8 cellular contexts compared by ENCODE assay signal in the genomic region with DNA sequence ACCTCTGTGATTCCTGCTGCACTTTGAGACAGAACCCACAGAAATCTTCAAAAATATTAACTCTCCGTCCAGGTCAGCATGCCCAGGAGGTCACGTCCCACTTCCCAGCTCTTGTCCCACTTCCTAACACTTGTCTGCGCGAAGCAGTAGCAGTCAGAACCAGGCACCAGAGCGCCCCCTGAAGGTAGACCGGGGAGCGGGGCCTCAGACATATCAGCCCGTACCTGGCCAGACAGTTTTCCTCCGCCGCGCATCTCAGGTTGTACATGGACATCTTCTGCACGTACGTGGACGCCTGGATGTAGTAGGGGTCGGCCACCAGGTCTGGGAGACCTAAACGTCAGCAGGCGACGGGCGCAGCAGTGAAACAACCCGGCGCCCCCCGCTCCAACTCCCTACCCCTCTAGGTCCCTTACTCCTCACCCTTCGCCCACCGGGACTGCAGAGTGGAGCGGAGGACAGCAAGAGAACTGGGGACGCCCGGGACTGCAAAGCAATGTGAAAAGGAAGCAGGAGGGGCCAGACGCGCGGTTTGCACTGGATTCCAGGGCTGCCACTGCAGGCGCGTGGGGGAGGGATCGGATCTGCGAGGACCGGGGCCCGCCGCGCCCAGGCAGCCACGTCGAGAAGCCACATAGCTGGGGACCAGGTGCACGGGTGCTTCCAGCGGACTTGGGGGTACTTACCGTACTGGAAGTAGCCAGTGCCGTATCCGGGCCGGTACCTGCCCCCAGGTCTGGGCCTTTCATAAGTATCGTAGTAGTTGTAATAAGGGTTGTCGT. TPM values are rescaled to one million over a fixed set of nuclear protein-coding genes. Genes with fewer than 3 reads are reported as not detected.
DNase-seq lines count a peak whose midpoint lies in the region; ATAC-seq and TF ChIP-seq lines count a peak whose summit lies in the region.

No MANE protein-coding gene starts in this region.

- H2BK120ac ChIP-seq in trophoblast cell (ENCODE audit: insufficient read depth, low read length, poor library complexity): peak overlapping the region; percentile 3

- no peak overlapping the region for H4K8ac ChIP-seq in trophoblast cell (ENCODE audit: low read depth, low read length)

- TF ChIP-seq CTCF in GM12865 (IDR thresholded peaks at IDR 0.05; ENCODE audit: insufficient read depth, low read depth, low read length, missing control alignments) (peak; percentile 71), OCI-LY3 (IDR thresholded peaks at IDR 0.05; ENCODE audit: low read depth, low read length) (0 out of 2 replicates have a peak, but pooled peaks have one; percentile 11), right atrium auricular region (IDR thresholded peaks at IDR 0.05) (peak; percentile 33 to 74)

- H2AK5ac ChIP-seq in trophoblast cell (ENCODE audit: low read length): no peak overlapping the region

- no peak overlapping the region for H3K18ac ChIP-seq in trophoblast cell (ENCODE audit: low read length)

- peak; percentile 44 for ATAC-seq in HG03342 (IDR thresholded peaks at IDR 0.05; ENCODE audit: unreplicated experiment)

- H3K9ac ChIP-seq in OCI-LY3 (ENCODE audit: low read length) (no peak overlapping the region), trophoblast cell (ENCODE audit: low read length) (peak overlapping the region; percentile 13)

- no CpG with 5 or more reads among the region's 48 CpGs for WGBS in trophoblast cell (ENCODE audit: extremely low coverage, insufficient coverage, insufficient read length)

- H2AFZ ChIP-seq in OCI-LY3 (ENCODE audit: low read depth, low read length): no peak overlapping the region
- H2AFZ ChIP-seq in trophoblast cell (ENCODE audit: insufficient read depth, low read length, poor library complexity): peak overlapping the region; percentile 28

- H3K27me3 ChIP-seq in OCI-LY3 (ENCODE audit: low read depth, low read length): no peaks in the 10 kb centered on the region
- no peaks in the 10 kb centered on the region for H3K27me3 ChIP-seq in right atrium auricular region
- H3K27me3 ChIP-seq in trophoblast cell (ENCODE audit: insufficient read depth, low read length): no peaks in the 10 kb centered on the region

- peak overlapping the region; percentile 43 for H3K4me3 ChIP-seq in GM12865 (ENCODE audit: low read depth, low read length)
- H3K4me3 ChIP-seq in OCI-LY3 (ENCODE audit: low read length): no peak overlapping the region
- peak overlapping the region; percentile 48 to 58 for H3K4me3 ChIP-seq in right atrium auricular region
- peak overlapping the region; percentile 71 for H3K4me3 ChIP-seq in trophoblast cell (ENCODE audit: low read depth, low read length)

- no peaks in the 10 kb centered on the region for H4K20me1 ChIP-seq in OCI-LY3 (ENCODE audit: insufficient read depth, low read length)

- H2BK5ac ChIP-seq in trophoblast cell (ENCODE audit: low read depth, low read length, poor library complexity): no peak overlapping the region

- H3K9me3 ChIP-seq in OCI-LY3 (ENCODE audit: insufficient read depth, low read length) (no peaks in the 10 kb centered on the region), right atrium auricular region (no peaks in the 10 kb centered on the region), trophoblast cell (ENCODE audit: insufficient read depth, low read depth, low read length) (no peaks in the 10 kb centered on the region)

- H3K4ac ChIP-seq in trophoblast cell (ENCODE audit: low read depth, low read length): no peak overlapping the region

- H4K91ac ChIP-seq in trophoblast cell (ENCODE audit: low read depth, low read length): peak overlapping the region; percentile 41

- H3K36me3 ChIP-seq in OCI-LY3 (replicated peaks; ENCODE audit: low read depth, low read length) (no peaks in the 10 kb centered on the region), right atrium auricular region (no peaks in the 10 kb centered on the region), trophoblast cell (ENCODE audit: control insufficient read depth in 1 of 2, insufficient read depth in 2 of 2, low read length in 2 of 2) (peaks cover 0 to 2% of the 10 kb centered on the region in 2 experiments)

- no peak overlapping the region for H4K12ac ChIP-seq in trophoblast cell (ENCODE audit: low read depth, low read length)

- no peak overlapping the region for H3K27ac ChIP-seq in OCI-LY3 (ENCODE audit: low read length)
- peak overlapping the region; percentile 64 to 77 for H3K27ac ChIP-seq in right atrium auricular region
- H3K27ac ChIP-seq in trophoblast cell (ENCODE audit: low read depth, low read length): peak overlapping the region; percentile 9

- H3K79me1 ChIP-seq in trophoblast cell (ENCODE audit: low read length): peaks cover 4% of the 10 kb centered on the region

- H3K14ac ChIP-seq in trophoblast cell (ENCODE audit: low read length): peak overlapping the region; percentile 11

- H3K4me2 ChIP-seq in OCI-LY3 (ENCODE audit: low read length) (no peak overlapping the region), trophoblast cell (ENCODE audit: low read length) (peak overlapping the region; percentile 94)

- DNase-seq in A172 (ENCODE audit: low spot score): peak; percentile 82
- peak; percentile 51 for DNase-seq in GM12865 (ENCODE audit: low read depth)
- DNase-seq in amygdala (lab: John Stamatoyannopoulos, UW): peak in 33 of 56 donors; percentile 1 to 75 (median 27)
- DNase-seq in right atrium auricular region (ENCODE audit: low spot score): peak; percentile 85
- DNase-seq in trophoblast cell: peak; percentile 71 to 77
- DNase-seq in cerebellum (ENCODE audit: low spot score): no peak

- no peak overlapping the region for H3K23ac ChIP-seq in trophoblast cell (ENCODE audit: low read length)

- H3K79me2 ChIP-seq in OCI-LY3 (ENCODE audit: low read length) (no peaks in the 10 kb centered on the region), trophoblast cell (ENCODE audit: control insufficient read depth, insufficient read depth, low read length, poor library complexity) (no peaks in the 10 kb centered on the region)

- H2BK12ac ChIP-seq in trophoblast cell (ENCODE audit: low read length): no peak overlapping the region

- H3K4me1 ChIP-seq in OCI-LY3 (ENCODE audit: low read length) (peaks cover 3% of the 10 kb centered on the region; the same call in 1 of the 2 replicates), right atrium auricular region (peaks cover 0 to 20% of the 10 kb centered on the region in 2 donors), trophoblast cell (ENCODE audit: control insufficient read depth in 1 of 2, insufficient read depth in 2 of 2, low read length in 2 of 2) (peaks cover 0 to 4% of the 10 kb centered on the region in 2 experiments)

RNA-seq across cellular contexts. Expression of a gene that starts 1.2 kb away (rescaled TPM):
- 22.2 and 27.2 TPM in 2 replicates for total RNA-seq in A172 (2014; rRNA removed; shearing (Covaris generic))
- total RNA-seq in right atrium auricular region: 10 to 100 TPM; 10.1 to 11.6 TPM
- 24.7 and 27.2 TPM in 2 replicates for polyA plus RNA-seq in trophoblast cell (2013)
- total RNA-seq in cerebellum: 3.3 TPM

RNA-seq across cellular contexts. Expression of a gene that starts 52.5 kb away (rescaled TPM):
- not detected in 2 replicates for total RNA-seq in A172 (2014; rRNA removed; shearing (Covaris generic))
- not detected for total RNA-seq in right atrium auricular region
- polyA plus RNA-seq in trophoblast cell (2013): 0.08 and 0.14 TPM in 2 replicates
- total RNA-seq in cerebellum: 2.4 TPM

Comparison
In these comparisons a context has a peak if more than half of its experiments do, and no peak if none do; other contexts are left out.
1. CTCF ChIP-seq: peak in every context shown above with its lines; median percentile 71 in GM12865; 54 in right atrium auricular region; 11 in OCI-LY3.